ENCODE assay signal across 8 cellular contexts in genomic region chr3:107235193-107235922, GRCh38.
DNase-seq lines count a peak whose midpoint lies in the region; ATAC-seq and TF ChIP-seq lines count a peak whose summit lies in the region.

No MANE protein-coding gene starts in this region.

- H3K27ac ChIP-seq in GM23338 (ENCODE audit: low read depth) (no peak overlapping the region), stomach (peak overlapping the region in 4 of 5 donors; percentile 7 to 73 (median 35))

- H3K27me3 Mint-ChIP-seq in GM23338 (ENCODE audit: insufficient read depth, low read depth, poor library complexity): no peaks in the 10 kb centered on the region
- H3K27me3 Mint-ChIP-seq in activated CD4-positive, alpha-beta memory T cell treated with anti-CD3 and anti-CD28 coated beads, Interleukin-2, amount 10 ng/mL, durations not matched to agents 7 days and 5 days: peaks cover 10% of the 10 kb centered on the region
- peaks cover 0 to 5% (median 2%) of the 10 kb centered on the region in 3 donors for H3K27me3 Mint-ChIP-seq in immature natural killer cell (ENCODE audit: low read depth in 3 of 3)

- no peak for TF ChIP-seq EP300 in stomach (IDR thresholded peaks at IDR 0.05)

- POLR2A ChIA-PET in AG04449 (lab: Yijun Ruan, JAX): interaction anchor here (0.5 kb wide), 1 partner anchor 425 kb away, joined by 6 read pairs; no protein-coding TSS in a partner anchor
- POLR2A ChIA-PET in activated CD4-positive, alpha-beta memory T cell treated with anti-CD3 and anti-CD28 coated beads, Interleukin-2, amount 10 ng/mL, durations not matched to agents 7 days and 5 days (lab: Charles Lee): interaction anchor here (1.1 to 1.4 kb wide), 3 partner anchors 186 to 289 kb away, joined by 3 to 5 read pairs (median 4); no protein-coding TSS in a partner anchor

- no peaks in the 10 kb centered on the region for H3F3A ChIP-seq in GM23338 (replicated peaks; ENCODE audit: low read depth)

- no peaks in the 10 kb centered on the region for H3K9me3 ChIP-seq in stomach

- no peak overlapping the region for H2AFZ ChIP-seq in GM23338

- H3K4me2 ChIP-seq in GM23338: no peak overlapping the region

- H3K27ac Mint-ChIP-seq in GM23338: no peak overlapping the region
- H3K27ac Mint-ChIP-seq in activated CD4-positive, alpha-beta memory T cell treated with anti-CD3 and anti-CD28 coated beads, Interleukin-2, amount 10 ng/mL, durations not matched to agents 7 days and 5 days: no peak overlapping the region
- H3K27ac Mint-ChIP-seq in immature natural killer cell: no peak overlapping the region

- H3K9me2 ChIP-seq in GM23338 (ENCODE audit: insufficient read depth): no peaks in the 10 kb centered on the region

- H3K4me3 Mint-ChIP-seq in GM23338 (no peak overlapping the region), immature natural killer cell (peak overlapping the region; percentile 15 to 62 (median 48))
- H3K4me3 Mint-ChIP-seq in activated CD4-positive, alpha-beta memory T cell treated with anti-CD3 and anti-CD28 coated beads, Interleukin-2, amount 10 ng/mL, durations not matched to agents 7 days and 5 days: peak overlapping the region; percentile 40

- 32 to 51% (median 35%) methylated on average over 13 of the region's 13 CpGs for WGBS in stomach, 5 donors

- H3K36me3 ChIP-seq in GM23338 (ENCODE audit: insufficient read depth) (no peaks in the 10 kb centered on the region), stomach (no peaks in the 10 kb centered on the region)

- no peaks in the 10 kb centered on the region for H4K20me1 ChIP-seq in GM23338 (replicated peaks; ENCODE audit: insufficient read depth)

- no peaks in the 10 kb centered on the region for H3K36me3 Mint-ChIP-seq in GM23338 (ENCODE audit: low read depth)
- H3K36me3 Mint-ChIP-seq in activated CD4-positive, alpha-beta memory T cell treated with anti-CD3 and anti-CD28 coated beads, Interleukin-2, amount 10 ng/mL, durations not matched to agents 7 days and 5 days (ENCODE audit: low read depth): no peaks in the 10 kb centered on the region
- no peaks in the 10 kb centered on the region for H3K36me3 Mint-ChIP-seq in immature natural killer cell

- H3K79me2 ChIP-seq in GM23338 (replicated peaks; ENCODE audit: insufficient read depth): no peaks in the 10 kb centered on the region

- ATAC-seq in GM23338 (no peak), HG03571 (IDR thresholded peaks at IDR 0.05; ENCODE audit: unreplicated experiment) (no peak)

- intact Hi-C loops in stomach (cut with DNase I; ENCODE audit: low total_unique reads): no loop called here

- DNase-seq in AG04449 (ENCODE audit: low read depth, low spot score) (no peak), GM23338 (ENCODE audit: low spot score) (peak; percentile 15), immature natural killer cell (no peak), stomach (no peak), hippocampal formation (lab: John Stamatoyannopoulos, UW) (no peak), DMS79 treated with DMSO at 0.1 percent for 48 hours (lab: John Stamatoyannopoulos, UW) (no peak)
- DNase-seq in activated CD4-positive, alpha-beta memory T cell treated with anti-CD3 and anti-CD28 coated beads, Interleukin-2, amount 10 ng/mL, durations not matched to agents 7 days and 5 days: no peak

- H3K4me3 ChIP-seq in AG04449 (ENCODE audit: low read depth, low read length) (peak overlapping the region; percentile 49), GM23338 (no peak overlapping the region), stomach (peak overlapping the region; percentile 42 to 51 (median 46))

- H3K9me3 Mint-ChIP-seq in GM23338: peaks cover 2% of the 10 kb centered on the region; the same call in 1 of the 3 replicates
- no peaks in the 10 kb centered on the region for H3K9me3 Mint-ChIP-seq in activated CD4-positive, alpha-beta memory T cell treated with anti-CD3 and anti-CD28 coated beads, Interleukin-2, amount 10 ng/mL, durations not matched to agents 7 days and 5 days
- no peaks in the 10 kb centered on the region for H3K9me3 Mint-ChIP-seq in immature natural killer cell

- CTCF ChIA-PET in AG04449 (lab: Yijun Ruan, JAX): interaction anchor here (0.7 to 3.9 kb wide), 67 partner anchors 8 to 1317 kb away, joined by 3 to 54 read pairs (median 5); no protein-coding TSS in a partner anchor
- CTCF ChIA-PET in activated CD4-positive, alpha-beta memory T cell treated with anti-CD3 and anti-CD28 coated beads, Interleukin-2, amount 10 ng/mL, durations not matched to agents 7 days and 5 days (lab: Charles Lee): interaction anchor here (0.9 to 4.6 kb wide), 14 partner anchors 16 to 1242 kb away, joined by 3 to 41 read pairs (median 4); no protein-coding TSS in a partner anchor

- no peak for TF ChIP-seq POLR2A in stomach (IDR thresholded peaks at IDR 0.05)

- H3K27me3 ChIP-seq in GM23338 (ENCODE audit: insufficient read depth): peaks cover 11% of the 10 kb centered on the region
- no peaks in the 10 kb centered on the region for H3K27me3 ChIP-seq in stomach

- TF ChIP-seq CTCF in AG04449 (IDR thresholded peaks at IDR 0.05; ENCODE audit: insufficient read depth, low read length, missing control alignments): no peak
- TF ChIP-seq CTCF in GM23338 (conservative IDR thresholded peaks at IDR 0.05; ENCODE audit: low read depth in 2 of 2): no peak
- TF ChIP-seq CTCF in stomach (IDR thresholded peaks at IDR 0.05): no peak

- no peaks in the 10 kb centered on the region; the same call in 1 of the 2 replicates for H3K4me1 ChIP-seq in GM23338 (ENCODE audit: insufficient read depth)
- H3K4me1 ChIP-seq in stomach: peaks cover 0 to 23% (median 13%) of the 10 kb centered on the region in 4 donors

- H3K4me1 Mint-ChIP-seq in GM23338 (peaks cover 14% of the 10 kb centered on the region), immature natural killer cell (peaks cover 3 to 11% of the 10 kb centered on the region in 2 donors)
- peaks cover 14% of the 10 kb centered on the region for H3K4me1 Mint-ChIP-seq in activated CD4-positive, alpha-beta memory T cell treated with anti-CD3 and anti-CD28 coated beads, Interleukin-2, amount 10 ng/mL, durations not matched to agents 7 days and 5 days

TF ChIP-seq in GM23338, 12 proteins besides CTCF, POLR2A, EP300 and RAD21 (continues in another document):
- TF ChIP-seq CREB1 (CRISPR knock-in tag; IDR thresholded peaks at IDR 0.05; ENCODE audit: low read depth): no peak
- TF ChIP-seq NANOG (IDR thresholded peaks at IDR 0.05; ENCODE audit: borderline replicate concordance): no peak
- TF ChIP-seq POLR2AphosphoS5 (IDR thresholded peaks at IDR 0.05; ENCODE audit: low read depth): no peak
- no peak for TF ChIP-seq STAT1 (IDR thresholded peaks at IDR 0.05; ENCODE audit: unreplicated experiment)
- TF ChIP-seq ZNF462 (CRISPR knock-in tag; IDR thresholded peaks at IDR 0.05): no peak
- no peak for TF ChIP-seq EZH2phosphoT487 (IDR thresholded peaks at IDR 0.05; ENCODE audit: unreplicated experiment)
